1 cellular context compared by ENCODE assay signal in the genomic region with DNA sequence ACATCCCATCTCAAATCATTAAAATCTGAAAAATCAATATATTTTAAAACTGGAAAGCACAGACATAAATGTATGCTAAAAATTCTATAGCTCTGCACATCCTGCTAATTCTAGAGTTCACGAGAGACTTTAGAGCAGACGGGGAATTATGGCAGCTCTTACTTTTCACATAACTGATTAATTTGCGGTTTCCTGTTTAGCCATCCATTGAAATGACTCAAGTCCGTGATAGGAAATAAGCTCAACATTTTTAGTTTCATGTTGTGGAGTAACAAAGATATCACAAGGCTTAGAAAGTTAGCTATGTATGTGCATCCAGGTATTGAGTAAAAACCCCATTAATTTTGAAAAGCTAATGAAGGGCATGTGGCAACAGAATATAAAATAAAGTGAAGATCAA.
TF ChIP-seq lines count a peak whose summit lies in the region.

No MANE protein-coding gene starts in this region.

TF ChIP-seq in endothelial cell of umbilical vein, 7 proteins besides CTCF, POLR2A, EP300 and RAD21 (continued from another document):
- TF ChIP-seq, protein P1, sequence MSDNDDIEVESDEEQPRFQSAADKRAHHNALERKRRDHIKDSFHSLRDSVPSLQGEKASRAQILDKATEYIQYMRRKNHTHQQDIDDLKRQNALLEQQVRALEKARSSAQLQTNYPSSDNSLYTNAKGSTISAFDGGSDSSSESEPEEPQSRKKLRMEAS (IDR thresholded peaks at IDR 0.05; ENCODE audit: insufficient read depth, insufficient read length): no peak
- TF ChIP-seq EZH2 (IDR thresholded peaks at IDR 0.05; ENCODE audit: borderline replicate concordance, low read depth, low read length, severe bottlenecking): no peak
- TF ChIP-seq JUN (IDR thresholded peaks at IDR 0.05; ENCODE audit: borderline replicate concordance, insufficient read depth, insufficient read length, low read depth): peak; percentile 81
- TF ChIP-seq FOS (IDR thresholded peaks at IDR 0.05; ENCODE audit: borderline replicate concordance, insufficient read depth, low read length): peak; percentile 80
- no peak for TF ChIP-seq MYC (IDR thresholded peaks at IDR 0.05; ENCODE audit: low read depth, low read length)
- peak; percentile 72 for TF ChIP-seq POLR2AphosphoS5 (IDR thresholded peaks at IDR 0.05; ENCODE audit: insufficient read depth, low read depth, low read length)
TF ChIP-seq in endothelial cell of umbilical vein: peak in this region for 3.
